In genomic region chr2:23430263-23430662, GRCh38 we compare ENCODE assay signal across 15 cellular contexts. TPM values are rescaled to one million over a fixed set of nuclear protein-coding genes. Genes with fewer than 3 reads are reported as not detected.
A peak's percentile ranks its signal among the peaks of the same experiment; 100 is the strongest.
DNase-seq lines count a peak whose midpoint lies in the region; ATAC-seq and TF ChIP-seq lines count a peak whose summit lies in the region.
"Had no signal": no experiment of that assay in that cellular context is flagged by ENCODE, and none has a peak within 500 bp of the region (broad histone marks: within the 10 kb centered on the region; RNA-seq: fewer than 3 reads in every experiment).

No MANE protein-coding gene starts in this region.

- no peaks in the 10 kb centered on the region for H3K9me3 Mint-ChIP-seq in mesothelial cell of epicardium
- H3K9me3 Mint-ChIP-seq in WTC11 = no peaks in the 10 kb centered on the region
- H3K9me3 Mint-ChIP-seq: activated CD4-positive, alpha-beta T cell treated with anti-CD3 and anti-CD28 coated beads, Interleukin-2, amount 10 ng/mL, durations not matched to agents 7 days and 5 days had no signal

- POLR2A ChIA-PET in WTC11 (lab: Charles Lee) = no interaction called here

- H3K36me3 Mint-ChIP-seq in mesothelial cell of epicardium (no peaks in the 10 kb centered on the region), WTC11 (no peaks in the 10 kb centered on the region)
- H3K36me3 Mint-ChIP-seq: naive thymus-derived CD8-positive, alpha-beta T cell had no signal

- H3K4me3 Mint-ChIP-seq in mesothelial cell of epicardium = no peak overlapping the region
- H3K4me3 Mint-ChIP-seq in WTC11 = no peak overlapping the region
- H3K4me3 Mint-ChIP-seq: activated CD4-positive, alpha-beta T cell treated with anti-CD3 and anti-CD28 coated beads, Interleukin-2, amount 10 ng/mL, durations not matched to agents 7 days and 5 days; naive thymus-derived CD8-positive, alpha-beta T cell had no signal

- peaks cover 29% of the 10 kb centered on the region for H3K4me1 Mint-ChIP-seq in mesothelial cell of epicardium
- H3K4me1 Mint-ChIP-seq in WTC11 = peaks cover 23% of the 10 kb centered on the region
- H3K4me1 Mint-ChIP-seq: naive thymus-derived CD8-positive, alpha-beta T cell had no signal

- intact Hi-C loops in cardiac septum (cut with DNase I) (no loop called here), left ventricle myocardium superior (cut with micrococcal nuclease) (no loop called here), Right ventricle myocardium inferior (cut with DNase I) (no loop called here)

- no peak for TF ChIP-seq CTCF in choroid plexus epithelial cell (conservative IDR thresholded peaks at IDR 0.05; ENCODE audit: low read depth, low read length)
- no peak for TF ChIP-seq CTCF in mesothelial cell of epicardium (IDR thresholded peaks at IDR 0.05; ENCODE audit: unreplicated experiment)
- TF ChIP-seq CTCF in WTC11 (IDR thresholded peaks at IDR 0.05) = no peak

- no peak overlapping the region for H3K4me3 ChIP-seq in choroid plexus epithelial cell (ENCODE audit: low read depth, low read length)
- H3K4me3 ChIP-seq: PC-9, thyroid gland had no signal

- DNase-seq in cardiac septum (ENCODE audit: low spot score) = peak; percentile 5
- no peak for DNase-seq in left ventricle myocardium superior
- peak; percentile 55 for DNase-seq in choroid plexus epithelial cell (ENCODE audit: low read depth)
- DNase-seq in mesothelial cell of epicardium (ENCODE audit: low spot score in 2 of 2, unreplicated experiment in 2 of 2) = no peak
- no peak for DNase-seq in OCI-M2 (lab: John Stamatoyannopoulos, UW; ENCODE audit: unreplicated experiment)
- DNase-seq in NOMO-1 treated with DMSO at 0.1 percent for 48 hours (lab: John Stamatoyannopoulos, UW; ENCODE audit: unreplicated experiment) = no peak
- DNase-seq in WTC11 (ENCODE audit: low spot score) = no peak
- no peak for DNase-seq in Right ventricle myocardium inferior (ENCODE audit: missing footprints)
- DNase-seq: activated CD4-positive, alpha-beta T cell treated with anti-CD3 and anti-CD28 coated beads, Interleukin-2, amount 10 ng/mL, durations not matched to agents 7 days and 5 days; activated effector memory CD4-positive, alpha-beta T cell treated with anti-CD3 and anti-CD28 coated beads, Interleukin-2, amount 50 U/mL, for 16 hours; naive thymus-derived CD8-positive, alpha-beta T cell; NCI-H345; PC-9; T-helper 2 cell; thyroid gland had no signal

- H3K27ac Mint-ChIP-seq in mesothelial cell of epicardium (peak overlapping the region; percentile 39), WTC11 (no peak overlapping the region)
- H3K27ac Mint-ChIP-seq: activated CD4-positive, alpha-beta T cell treated with anti-CD3 and anti-CD28 coated beads, Interleukin-2, amount 10 ng/mL, durations not matched to agents 7 days and 5 days; naive thymus-derived CD8-positive, alpha-beta T cell had no signal

- ATAC-seq in left ventricle myocardium superior (no peak), WTC11 (no peak), Right ventricle myocardium inferior (no peak)
- ATAC-seq: naive thymus-derived CD8-positive, alpha-beta T cell had no signal

- H3K27me3 Mint-ChIP-seq in mesothelial cell of epicardium (ENCODE audit: low read depth) (no peaks in the 10 kb centered on the region), WTC11 (ENCODE audit: low read depth) (no peaks in the 10 kb centered on the region)

- CTCF ChIA-PET in WTC11 (lab: Charles Lee) = interaction anchor here (1.0 kb wide), 1 partner anchor 15 kb away, joined by 3 read pairs; no protein-coding TSS in a partner anchor

TF ChIP-seq in WTC11, 78 proteins besides CTCF, POLR2A, EP300 and RAD21:
- TF ChIP-seq MXD4 (CRISPR knock-in tag; IDR thresholded peaks at IDR 0.05; ENCODE audit: borderline replicate concordance) = no peak
- no peak for TF ChIP-seq RORB (CRISPR knock-in tag; IDR thresholded peaks at IDR 0.05)
- TF ChIP-seq TEAD4 (CRISPR knock-in tag; IDR thresholded peaks at IDR 0.05) = no peak
- TF ChIP-seq JAZF1 (CRISPR knock-in tag; IDR thresholded peaks at IDR 0.05) = no peak
- no peak for TF ChIP-seq ATF2 (CRISPR knock-in tag; IDR thresholded peaks at IDR 0.05; ENCODE audit: borderline replicate concordance, low read depth)
- no peak for TF ChIP-seq ZNF232 (CRISPR knock-in tag; IDR thresholded peaks at IDR 0.05)
- TF ChIP-seq NFATC4 (CRISPR knock-in tag; IDR thresholded peaks at IDR 0.05) = no peak
- no peak for TF ChIP-seq HMGA2 (CRISPR knock-in tag; IDR thresholded peaks at IDR 0.05)
- no peak for TF ChIP-seq CBFB (CRISPR knock-in tag; IDR thresholded peaks at IDR 0.05; ENCODE audit: low read depth)
- TF ChIP-seq ZNF317 (CRISPR knock-in tag; IDR thresholded peaks at IDR 0.05; ENCODE audit: borderline replicate concordance, low read depth) = no peak
- no peak for TF ChIP-seq CREB1 (CRISPR knock-in tag; IDR thresholded peaks at IDR 0.05)
- no peak for TF ChIP-seq TEAD1 (CRISPR knock-in tag; IDR thresholded peaks at IDR 0.05)
- TF ChIP-seq ZNF512 (CRISPR knock-in tag; IDR thresholded peaks at IDR 0.05; ENCODE audit: borderline replicate concordance) = no peak
- no peak for TF ChIP-seq CREM (CRISPR knock-in tag; IDR thresholded peaks at IDR 0.05)
TF ChIP-seq in WTC11: peak in this region for 0.

RNA-seq across cellular contexts. Expression of gene KLHL29, which starts 45.3 kb away (rescaled TPM):
- 1.6 TPM for total RNA-seq in cardiac septum
- 0.69 TPM for total RNA-seq in left ventricle myocardium superior
- total RNA-seq in mesothelial cell of epicardium = 27.4 to 30.2 TPM (median 28.3 TPM) in 3 replicates
- 6.8 to 7.3 TPM (median 7.1 TPM) in 3 replicates for total RNA-seq in WTC11 (2021)
- total RNA-seq in Right ventricle myocardium inferior = 0.54 TPM

Comparison
In these comparisons a context has a peak if more than half of its experiments do, and no peak if none do; other contexts are left out.
1. DNase-seq: peak in cardiac septum (single experiment) and choroid plexus epithelial cell (single experiment); none in left ventricle myocardium superior (single experiment), mesothelial cell of epicardium (0 of 2), OCI-M2 (single experiment), NOMO-1 treated with DMSO at 0.1 percent for 48 hours (single experiment), WTC11 (single experiment) and Right ventricle myocardium inferior (single experiment).